ENCODE assay signal across 20 cellular contexts in the genomic region with DNA sequence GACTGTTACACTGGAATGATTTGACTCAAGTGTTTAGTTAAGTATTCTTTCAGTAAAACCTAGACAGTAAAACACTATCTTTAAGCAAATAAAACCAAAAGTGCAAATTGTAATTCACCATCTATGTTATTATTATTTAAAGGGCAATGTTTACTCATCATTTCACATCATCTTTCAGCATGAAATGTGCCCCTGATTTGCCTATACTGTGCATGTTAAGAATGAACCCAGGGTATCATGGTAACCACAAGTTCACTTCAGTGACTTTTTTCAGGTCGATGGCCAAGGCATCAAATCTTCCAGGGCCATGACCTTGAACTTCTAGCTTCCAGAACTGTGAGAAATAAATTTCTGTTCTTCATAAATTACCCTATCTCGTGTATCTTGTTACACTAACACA. TPM values are rescaled to one million over a fixed set of nuclear protein-coding genes. Genes with fewer than 3 reads are reported as not detected.
DNase-seq lines count a peak whose midpoint lies in the region; ATAC-seq and TF ChIP-seq lines count a peak whose summit lies in the region.
"Had no signal": no experiment of that assay in that cellular context is flagged by ENCODE, and none has a peak within 500 bp of the region (broad histone marks: within the 10 kb centered on the region; RNA-seq: fewer than 3 reads in every experiment).

No MANE protein-coding gene starts in this region.

- peaks cover 8% of the 10 kb centered on the region for H3K9me3 Mint-ChIP-seq in type B pancreatic cell
- H3K9me3 Mint-ChIP-seq: CD4-positive, alpha-beta memory T cell had no signal

- H3K4me3 Mint-ChIP-seq in type B pancreatic cell: no peak overlapping the region
- H3K4me3 Mint-ChIP-seq: CD4-positive, alpha-beta memory T cell had no signal

- no peaks in the 10 kb centered on the region for H4K20me1 ChIP-seq in mammary epithelial cell (ENCODE audit: insufficient read depth, low read length)

- H3K4me1 Mint-ChIP-seq in type B pancreatic cell (ENCODE audit: unreplicated experiment): no peaks in the 10 kb centered on the region
- H3K4me1 Mint-ChIP-seq: CD4-positive, alpha-beta memory T cell had no signal

- no peaks in the 10 kb centered on the region for H3K27me3 ChIP-seq in SJCRH30
- no peaks in the 10 kb centered on the region for H3K27me3 ChIP-seq in mammary epithelial cell (ENCODE audit: insufficient read depth, low read length)
- no peaks in the 10 kb centered on the region for H3K27me3 ChIP-seq in spleen (replicated peaks in 1 of 7)

- CTCF ChIA-PET in mammary epithelial cell (lab: Charles Lee; ENCODE audit: low non-redundant PET): no interaction called here

- 97% methylated on average over 2 of the region's 2 CpGs for WGBS in mammary epithelial cell (ENCODE audit: low coverage, missing lambda C conversion rate)
- 57 to 68% (median 64%) methylated on average over 2 of the region's 2 CpGs for WGBS in spleen, 5 donors

- no peak overlapping the region for H3K4me3 ChIP-seq in SJCRH30
- H3K4me3 ChIP-seq in mammary epithelial cell (replicated peaks in 1 of 3; ENCODE audit: insufficient read depth in 1 of 3, low read depth in 2 of 3, low read length in 3 of 3): no peak overlapping the region
- no peak overlapping the region for H3K4me3 ChIP-seq in spleen

- peak overlapping the region; percentile 92 for H3K27ac ChIP-seq in SJCRH30
- H3K27ac ChIP-seq in mammary epithelial cell (ENCODE audit: insufficient read depth, low read depth, low read length): peak overlapping the region; percentile 57
- peak overlapping the region in 1 of 8 donors; percentile 4 for H3K27ac ChIP-seq in spleen
- H3K27ac ChIP-seq: 22Rv1 had no signal

- BruUV-seq in mammary epithelial cell (replicated peaks; lab: Mats Ljungman, UMichigan): no TSS peak

- no peak overlapping the region for H3K9ac ChIP-seq in mammary epithelial cell (ENCODE audit: insufficient read depth, low read length)

- peak; percentile 50 to 54 for ATAC-seq in activated CD4-positive, CD25-positive, alpha-beta regulatory T cell treated with anti-CD3 and anti-CD28 coated beads, Interleukin-2, amount 50 U/mL, for 24 hours

- no peak overlapping the region for H2AFZ ChIP-seq in mammary epithelial cell (ENCODE audit: low read depth, low read length)

- no peaks in the 10 kb centered on the region for H3K36me3 ChIP-seq in SJCRH30
- no peaks in the 10 kb centered on the region for H3K36me3 ChIP-seq in mammary epithelial cell (ENCODE audit: insufficient read depth, low read length)
- peaks cover 0 to 8% (median 2%) of the 10 kb centered on the region in 6 donors for H3K36me3 ChIP-seq in spleen

- in situ Hi-C loops in mammary epithelial cell (cut with MboI; ENCODE audit: low sequenced_read_pairs in 2 of 2): no loop called here

- DNase-seq in activated CD4-positive, CD25-positive, alpha-beta regulatory T cell (lab: John Stamatoyannopoulos, UW): no peak
- DNase-seq in SJCRH30 (no peak), mammary epithelial cell (no peak), type B pancreatic cell (ENCODE audit: extremely low spot score, unreplicated experiment) (no peak), spleen (no peak), NCI-H1436 treated with DMSO at 0.1 percent for 48 hours (lab: John Stamatoyannopoulos, UW) (no peak), DMS53 treated with DMSO at 0.1 percent for 48 hours (lab: John Stamatoyannopoulos, UW; ENCODE audit: unreplicated experiment) (no peak)
- DNase-seq: Calu3; CD4-positive, alpha-beta memory T cell; GOT3; NCI-H1417 treated with DMSO at 0.1 percent for 48 hours; NCI-H2029; NCI-H2171; NCI-H446; NCI-H69; NK-92 treated with Interleukin-12 subunit alpha and Interleukin-12 subunit beta, amount 100 ng/mL, for 24 hours; PC-3 had no signal

- TF ChIP-seq POLR2A in spleen (IDR thresholded peaks at IDR 0.05): no peak

- peaks cover 30% of the 10 kb centered on the region for H3K4me1 ChIP-seq in SJCRH30
- peaks cover 51% of the 10 kb centered on the region for H3K4me1 ChIP-seq in mammary epithelial cell (ENCODE audit: insufficient read depth, low read length)
- peaks cover 0 to 64% (median 20%) of the 10 kb centered on the region in 6 donors for H3K4me1 ChIP-seq in spleen

- H3K36me3 Mint-ChIP-seq in type B pancreatic cell: no peaks in the 10 kb centered on the region

- dilution Hi-C loops in mammary epithelial cell (cut with HindIII; ENCODE audit: low sequenced_read_pairs): no loop called here

- peak overlapping the region; percentile 26 for H3K4me2 ChIP-seq in mammary epithelial cell (ENCODE audit: insufficient read depth, low read depth, low read length)

- H3K27ac Mint-ChIP-seq in type B pancreatic cell: peak overlapping the region; percentile 91

- intact Hi-C loops in mammary epithelial cell (cut with micrococcal nuclease): loop anchor here (2.0 to 5.0 kb wide), 2 partner anchors 20 to 622 kb away; partner anchors contain the start of gene TAP2
- intact Hi-C loops in spleen (cut with DNase I; ENCODE audit: low total_unique reads): no loop called here

- H3K9me3 ChIP-seq in SJCRH30 (replicated peaks): no peaks in the 10 kb centered on the region
- no peaks in the 10 kb centered on the region for H3K9me3 ChIP-seq in mammary epithelial cell (replicated peaks; ENCODE audit: insufficient read depth, low read length)
- H3K9me3 ChIP-seq in spleen: no peaks in the 10 kb centered on the region

- H3K27me3 Mint-ChIP-seq in type B pancreatic cell: peaks cover 3% of the 10 kb centered on the region
- H3K27me3 Mint-ChIP-seq: CD4-positive, alpha-beta memory T cell had no signal

- TF ChIP-seq CTCF in mammary epithelial cell (conservative IDR thresholded peaks at IDR 0.05 in 1 of 2, IDR thresholded peaks at IDR 0.05 in 1 of 2; ENCODE audit: extremely low read depth in 1 of 2, insufficient read depth in 1 of 2, low read depth in 1 of 2, low read length in 2 of 2) (no peak), type B pancreatic cell (conservative IDR thresholded peaks at IDR 0.05) (no peak), spleen (IDR thresholded peaks at IDR 0.05 in 8 of 11, conservative IDR thresholded peaks at IDR 0.05 in 3 of 11) (no peak)

- H3K79me2 ChIP-seq in mammary epithelial cell (ENCODE audit: insufficient read depth, low read length): no peaks in the 10 kb centered on the region

RNA-seq across cellular contexts. Expression of gene HLA-DOB, which starts 2.1 kb away (rescaled TPM):
- total RNA-seq in SJCRH30 (2014; rRNA removed; shearing (Covaris generic)): 0.10 and 0.28 TPM in 2 replicates
- 1 to 10 TPM; 5.5 to 8.3 TPM for total RNA-seq in mammary epithelial cell
- polyA plus RNA-seq in mammary epithelial cell: 13.3 TPM
- 20.0 TPM for polyA minus RNA-seq in mammary epithelial cell
- total RNA-seq in type B pancreatic cell (ENCODE audit: low replicate concordance): 0.88 TPM in 1 of 2 replicates, not detected in the other
- 10 to 100 TPM; 30.7 to 50.7 (median 43.9) TPM for total RNA-seq in spleen
- polyA plus RNA-seq in spleen: 100 to 1,000 TPM; 112 to 179 (median 141) TPM
- total RNA-seq: SK-MEL-5 had no signal

RNA-seq across cellular contexts. Expression of gene TAP2, which starts 19.7 kb away (rescaled TPM):
- 17.1 and 17.4 TPM in 2 replicates for total RNA-seq in SJCRH30 (2014; rRNA removed; shearing (Covaris generic))
- total RNA-seq in mammary epithelial cell (10 to 100 TPM; 41.8 to 63.4 TPM), type B pancreatic cell (ENCODE audit: low replicate concordance) (22.0 and 49.7 TPM in 2 replicates), spleen (100 to 1,000 TPM in 1 of 7 donors, 10 to 100 TPM in 6; 33.0 to 106 (median 77.9) TPM)
- polyA plus RNA-seq in mammary epithelial cell (23.4 TPM), spleen (10 to 100 TPM; 26.4 to 40.9 (median 34.0) TPM)
- polyA minus RNA-seq in mammary epithelial cell: 143 TPM

RNA-seq across cellular contexts. Expression of gene PSMB8, which starts 25.0 kb away (rescaled TPM):
- 0.18 and 0.33 TPM in 2 replicates for total RNA-seq in SJCRH30 (2014; rRNA removed; shearing (Covaris generic))
- total RNA-seq in mammary epithelial cell: 10 to 100 TPM; 21.0 to 29.2 TPM
- polyA plus RNA-seq in mammary epithelial cell: 48.2 TPM
- 35.2 TPM for polyA minus RNA-seq in mammary epithelial cell
- total RNA-seq in type B pancreatic cell (ENCODE audit: low replicate concordance): 17.3 and 36.8 TPM in 2 replicates
- total RNA-seq in spleen: 100 to 1,000 TPM; 109 to 156 (median 147) TPM
- 100 to 1,000 TPM; 248 to 288 (median 279) TPM for polyA plus RNA-seq in spleen

RNA-seq across cellular contexts. Expression of gene TAP1, which starts 34.6 kb away (rescaled TPM):
- 0.43 and 0.81 TPM in 2 replicates for total RNA-seq in SJCRH30 (2014; rRNA removed; shearing (Covaris generic))
- total RNA-seq in mammary epithelial cell (10 to 100 TPM; 49.2 to 50.1 TPM), type B pancreatic cell (ENCODE audit: low replicate concordance) (16.7 and 38.4 TPM in 2 replicates), spleen (100 to 1,000 TPM; 108 to 172 (median 147) TPM)
- polyA plus RNA-seq in mammary epithelial cell (35.5 TPM), spleen (100 to 1,000 TPM in 2 of 3 donors, 10 to 100 TPM in 1; 98.5 to 154 (median 133) TPM)
- polyA minus RNA-seq in mammary epithelial cell: 37.7 TPM

RNA-seq across cellular contexts. Expression of gene PSMB9, which starts 35.1 kb away (rescaled TPM):
- 0.18 TPM in 1 of 2 replicates, not detected in the other for total RNA-seq in SJCRH30 (2014; rRNA removed; shearing (Covaris generic))
- total RNA-seq in mammary epithelial cell (10 to 100 TPM in 1 of 2 donors, 1 to 10 TPM in 1; 2.7 to 10.1 TPM), type B pancreatic cell (ENCODE audit: low replicate concordance) (5.7 and 16.9 TPM in 2 replicates), spleen (100 to 1,000 TPM; 141 to 206 (median 169) TPM)
- polyA plus RNA-seq in mammary epithelial cell (19.0 TPM), spleen (100 to 1,000 TPM; 172 to 328 (median 204) TPM)
- 10.5 TPM for polyA minus RNA-seq in mammary epithelial cell

Comparison
In these comparisons a context has a peak if more than half of its experiments do, and no peak if none do; other contexts are left out.
1. RNA of gene PSMB8, which starts 25.0 kb away (total RNA-seq): 109 to 156 TPM in spleen, 21.0 to 29.2 TPM in mammary epithelial cell and 17.3 to 36.8 TPM in type B pancreatic cell; 0.18 to 0.33 TPM in SJCRH30; every median in the first group is over 10 times any median in the second.